22 cellular contexts compared by ENCODE assay signal in the genomic region with DNA sequence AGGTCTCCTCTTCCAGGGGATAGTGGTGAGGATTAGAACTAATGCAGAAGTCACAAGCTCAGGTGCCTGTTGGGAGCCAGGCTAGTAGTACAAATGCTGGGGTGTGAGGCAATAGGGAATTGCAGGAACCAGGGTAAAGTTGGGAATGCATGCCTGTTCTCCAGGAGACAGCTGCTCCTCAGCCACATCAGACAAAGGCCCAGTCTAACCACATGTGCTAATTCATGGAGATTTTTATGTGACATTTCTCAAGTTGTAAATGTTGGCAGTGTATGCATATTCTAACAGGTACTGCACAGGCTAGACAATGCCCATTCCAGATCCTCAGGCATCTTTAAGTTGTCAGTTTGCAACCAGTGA.
DNase-seq lines count a peak whose midpoint lies in the region; TF ChIP-seq lines count a peak whose summit lies in the region.
"Had no signal": no experiment of that assay in that cellular context is flagged by ENCODE, and none has a peak within 500 bp of the region (broad histone marks: within the 10 kb centered on the region; RNA-seq: fewer than 3 reads in every experiment).

No MANE protein-coding gene starts in this region.

- no peak overlapping the region for H3K4me3 ChIP-seq in SJCRH30
- H3K4me3 ChIP-seq: BLaER1, lung, SK-N-MC, upper lobe of right lung had no signal

- DNase-seq in NCI-H2196 (lab: John Stamatoyannopoulos, UW; ENCODE audit: unreplicated experiment) = peak; percentile 45
- no peak for DNase-seq in NCI-H2196 treated with DMSO at 0.1 percent for 48 hours (lab: John Stamatoyannopoulos, UW; ENCODE audit: unreplicated experiment)
- peak; percentile 51 to 66 for DNase-seq in SJCRH30
- DNase-seq in foreskin melanocyte = peak; percentile 5
- no peak for DNase-seq in type B pancreatic cell (ENCODE audit: extremely low spot score, unreplicated experiment)
- no peak for DNase-seq in NCI-H1105 (lab: John Stamatoyannopoulos, UW)
- no peak for DNase-seq in effector CD4-positive, alpha-beta T cell
- DNase-seq in OCI-M1 (lab: John Stamatoyannopoulos, UW) = no peak
- DNase-seq: activated CD4-positive, alpha-beta T cell treated with anti-CD3 and anti-CD28 coated beads for 48 hours; activated naive CD4-positive, alpha-beta T cell treated with anti-CD3 and anti-CD28 coated beads, Interleukin-2, amount 10 ng/mL, durations not matched to agents 7 days and 5 days; aorta; kidney glomerular epithelial cell; NCI-H510A treated with DMSO at 0.1 percent for 48 hours; RPMI8226; small intestine; stimulated activated CD4-positive, alpha-beta T cell treated with anti-CD3 and anti-CD28 coated beads, Interleukin-1b, Interleukin-23, amount 100 ng/mL, for 48 hours; T-helper 2 cell; upper lobe of right lung had no signal

- peak overlapping the region; percentile 58 for H3K4me3 Mint-ChIP-seq in type B pancreatic cell
- H3K4me3 Mint-ChIP-seq: activated naive CD4-positive, alpha-beta T cell treated with anti-CD3 and anti-CD28 coated beads, Interleukin-2, amount 10 ng/mL, durations not matched to agents 7 days and 5 days had no signal

- no peaks in the 10 kb centered on the region for H3K9me3 ChIP-seq in SJCRH30 (replicated peaks)
- H3K9me3 ChIP-seq: BLaER1, upper lobe of right lung had no signal

- no peak for TF ChIP-seq CTCF in type B pancreatic cell (conservative IDR thresholded peaks at IDR 0.05)

- no peaks in the 10 kb centered on the region for H3K27me3 Mint-ChIP-seq in type B pancreatic cell
- H3K27me3 Mint-ChIP-seq: activated naive CD4-positive, alpha-beta T cell treated with anti-CD3 and anti-CD28 coated beads, Interleukin-2, amount 10 ng/mL, durations not matched to agents 7 days and 5 days had no signal

- no peaks in the 10 kb centered on the region for H3K27me3 ChIP-seq in SJCRH30
- H3K27me3 ChIP-seq: BLaER1, upper lobe of right lung had no signal

- H3K4me1 Mint-ChIP-seq in type B pancreatic cell (ENCODE audit: unreplicated experiment) = peaks cover 44% of the 10 kb centered on the region

- peak overlapping the region; percentile 6; the same call in 1 of the 2 replicates for H3K27ac ChIP-seq in SJCRH30
- H3K27ac ChIP-seq: BLaER1, epithelial cell of prostate, SK-N-MC, upper lobe of right lung had no signal

- peak overlapping the region; percentile 3 for H3K27ac Mint-ChIP-seq in type B pancreatic cell
- H3K27ac Mint-ChIP-seq: activated naive CD4-positive, alpha-beta T cell treated with anti-CD3 and anti-CD28 coated beads, Interleukin-2, amount 10 ng/mL, durations not matched to agents 7 days and 5 days had no signal

- peaks cover under 1% of the 10 kb centered on the region for H3K36me3 Mint-ChIP-seq in type B pancreatic cell

- H3K9me3 Mint-ChIP-seq in type B pancreatic cell = no peaks in the 10 kb centered on the region
- H3K9me3 Mint-ChIP-seq: activated naive CD4-positive, alpha-beta T cell treated with anti-CD3 and anti-CD28 coated beads, Interleukin-2, amount 10 ng/mL, durations not matched to agents 7 days and 5 days had no signal

- H3K36me3 ChIP-seq in SJCRH30 = no peaks in the 10 kb centered on the region
- H3K36me3 ChIP-seq: BLaER1, upper lobe of right lung had no signal

- H3K4me1 ChIP-seq in SJCRH30 = peaks cover 17% of the 10 kb centered on the region
- H3K4me1 ChIP-seq: upper lobe of right lung had no signal

Comparison
In these comparisons a context has a peak if more than half of its experiments do, and no peak if none do; other contexts are left out.
1. DNase-seq: peak in NCI-H2196 (single experiment), SJCRH30 (2 of 2) and foreskin melanocyte (single experiment); none in NCI-H2196 treated with DMSO at 0.1 percent for 48 hours (single experiment), type B pancreatic cell (single experiment), NCI-H1105 (single experiment), effector CD4-positive, alpha-beta T cell (single experiment) and OCI-M1 (single experiment).